1 cellular context compared by ENCODE assay signal in the genomic region with DNA sequence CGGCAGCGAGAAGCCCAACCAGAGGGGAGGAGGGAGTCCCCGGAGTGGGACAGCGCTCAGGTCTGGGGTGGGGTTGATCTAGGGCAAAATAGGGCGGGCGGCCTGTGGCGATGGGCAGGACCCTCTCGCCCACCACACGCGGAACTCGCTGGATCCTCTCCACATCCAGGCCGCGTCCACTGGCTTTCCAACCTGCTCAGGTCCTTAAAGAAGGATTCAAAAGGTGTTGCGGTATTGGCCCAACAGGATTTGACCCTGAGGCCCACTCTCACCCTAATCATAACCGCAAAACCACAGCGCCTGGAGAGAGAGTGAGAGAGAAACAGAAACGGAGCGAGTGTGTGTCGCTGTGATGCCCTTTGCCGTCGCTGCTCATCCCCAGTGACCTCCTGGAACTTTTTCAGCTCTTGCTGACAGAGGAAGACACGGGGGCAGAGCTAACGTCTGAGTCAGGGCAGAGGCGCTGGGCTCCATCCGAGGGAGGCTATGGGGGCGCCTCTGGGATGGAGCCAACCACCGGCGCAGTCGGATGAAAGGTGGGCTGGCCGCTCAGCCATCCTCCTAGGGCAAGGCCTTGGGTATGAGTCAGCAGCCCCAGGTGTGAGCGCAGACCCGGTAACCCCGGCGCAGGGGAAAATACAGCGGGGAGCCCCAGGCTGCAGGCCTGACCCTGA.
TF ChIP-seq lines count a peak whose summit lies in the region.

No MANE protein-coding gene starts in this region.

TF ChIP-seq in HEK293, 187 proteins besides CTCF, POLR2A, EP300 and RAD21 (continued from another document):
- TF ChIP-seq, protein P1, sequence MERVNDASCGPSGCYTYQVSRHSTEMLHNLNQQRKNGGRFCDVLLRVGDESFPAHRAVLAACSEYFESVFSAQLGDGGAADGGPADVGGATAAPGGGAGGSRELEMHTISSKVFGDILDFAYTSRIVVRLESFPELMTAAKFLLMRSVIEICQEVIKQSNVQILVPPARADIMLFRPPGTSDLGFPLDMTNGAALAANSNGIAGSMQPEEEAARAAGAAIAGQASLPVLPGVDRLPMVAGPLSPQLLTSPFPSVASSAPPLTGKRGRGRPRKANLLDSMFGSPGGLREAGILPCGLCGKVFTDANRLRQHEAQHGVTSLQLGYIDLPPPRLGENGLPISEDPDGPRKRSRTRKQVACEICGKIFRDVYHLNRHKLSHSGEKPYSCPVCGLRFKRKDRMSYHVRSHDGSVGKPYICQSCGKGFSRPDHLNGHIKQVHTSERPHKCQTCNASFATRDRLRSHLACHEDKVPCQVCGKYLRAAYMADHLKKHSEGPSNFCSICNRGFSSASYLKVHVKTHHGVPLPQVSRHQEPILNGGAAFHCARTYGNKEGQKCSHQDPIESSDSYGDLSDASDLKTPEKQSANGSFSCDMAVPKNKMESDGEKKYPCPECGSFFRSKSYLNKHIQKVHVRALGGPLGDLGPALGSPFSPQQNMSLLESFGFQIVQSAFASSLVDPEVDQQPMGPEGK (tag by site-specific recombination; IDR thresholded peaks at IDR 0.05) = no peak
- TF ChIP-seq ZSCAN30 (tag by site-specific recombination; IDR thresholded peaks at IDR 0.05) (no peak), ZNF768 (tag by site-specific recombination; IDR thresholded peaks at IDR 0.05) (no peak), ZNF416 (tag by site-specific recombination; IDR thresholded peaks at IDR 0.05) (no peak), KLF1 (tag by site-specific recombination; IDR thresholded peaks at IDR 0.05) (no peak), ZNF670 (tag by site-specific recombination; IDR thresholded peaks at IDR 0.05; ENCODE audit: low read depth) (no peak), ZFHX2 (tag by site-specific recombination; conservative IDR thresholded peaks at IDR 0.05) (peak; percentile 52), ZNF830 (tag by site-specific recombination; IDR thresholded peaks at IDR 0.05; ENCODE audit: low read depth) (no peak), ZNF175 (tag by site-specific recombination; IDR thresholded peaks at IDR 0.05) (no peak), ZNF350 (tag by site-specific recombination; IDR thresholded peaks at IDR 0.05) (no peak), KLF10 (tag by site-specific recombination; IDR thresholded peaks at IDR 0.05) (no peak), GLI2 (tag by site-specific recombination; IDR thresholded peaks at IDR 0.05; ENCODE audit: borderline replicate concordance, low read depth) (no peak), ZNF596 (tag by site-specific recombination; IDR thresholded peaks at IDR 0.05) (no peak), PRDM1 (tag by site-specific recombination; IDR thresholded peaks at IDR 0.05) (no peak), ZBTB1 (tag by site-specific recombination; IDR thresholded peaks at IDR 0.05) (no peak), ZNF624 (tag by site-specific recombination; IDR thresholded peaks at IDR 0.05) (no peak), ZNF555 (tag by site-specific recombination; conservative IDR thresholded peaks at IDR 0.05) (no peak), WT1 (tag by site-specific recombination; IDR thresholded peaks at IDR 0.05) (no peak), SP2 (tag by site-specific recombination; IDR thresholded peaks at IDR 0.05) (no peak)
- TF ChIP-seq, protein P2, sequence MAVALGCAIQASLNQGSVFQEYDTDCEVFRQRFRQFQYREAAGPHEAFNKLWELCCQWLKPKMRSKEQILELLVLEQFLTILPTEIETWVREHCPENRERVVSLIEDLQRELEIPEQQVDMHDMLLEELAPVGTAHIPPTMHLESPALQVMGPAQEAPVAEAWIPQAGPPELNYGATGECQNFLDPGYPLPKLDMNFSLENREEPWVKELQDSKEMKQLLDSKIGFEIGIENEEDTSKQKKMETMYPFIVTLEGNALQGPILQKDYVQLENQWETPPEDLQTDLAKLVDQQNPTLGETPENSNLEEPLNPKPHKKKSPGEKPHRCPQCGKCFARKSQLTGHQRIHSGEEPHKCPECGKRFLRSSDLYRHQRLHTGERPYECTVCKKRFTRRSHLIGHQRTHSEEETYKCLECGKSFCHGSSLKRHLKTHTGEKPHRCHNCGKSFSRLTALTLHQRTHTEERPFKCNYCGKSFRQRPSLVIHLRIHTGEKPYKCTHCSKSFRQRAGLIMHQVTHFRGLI (tag by site-specific recombination; IDR thresholded peaks at IDR 0.05) = peak; percentile 3; the same call in 1 of the 2 replicates
- TF ChIP-seq, protein P3, sequence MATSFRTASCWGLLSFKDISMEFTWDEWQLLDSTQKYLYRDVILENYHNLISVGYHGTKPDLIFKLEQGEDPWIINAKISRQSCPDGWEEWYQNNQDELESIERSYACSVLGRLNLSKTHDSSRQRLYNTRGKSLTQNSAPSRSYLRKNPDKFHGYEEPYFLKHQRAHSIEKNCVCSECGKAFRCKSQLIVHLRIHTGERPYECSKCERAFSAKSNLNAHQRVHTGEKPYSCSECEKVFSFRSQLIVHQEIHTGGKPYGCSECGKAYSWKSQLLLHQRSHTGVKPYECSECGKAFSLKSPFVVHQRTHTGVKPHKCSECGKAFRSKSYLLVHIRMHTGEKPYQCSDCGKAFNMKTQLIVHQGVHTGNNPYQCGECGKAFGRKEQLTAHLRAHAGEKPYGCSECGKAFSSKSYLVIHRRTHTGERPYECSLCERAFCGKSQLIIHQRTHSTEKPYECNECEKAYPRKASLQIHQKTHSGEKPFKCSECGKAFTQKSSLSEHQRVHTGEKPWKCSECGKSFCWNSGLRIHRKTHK (tag by site-specific recombination; IDR thresholded peaks at IDR 0.05) = no peak
- TF ChIP-seq, protein P4, sequence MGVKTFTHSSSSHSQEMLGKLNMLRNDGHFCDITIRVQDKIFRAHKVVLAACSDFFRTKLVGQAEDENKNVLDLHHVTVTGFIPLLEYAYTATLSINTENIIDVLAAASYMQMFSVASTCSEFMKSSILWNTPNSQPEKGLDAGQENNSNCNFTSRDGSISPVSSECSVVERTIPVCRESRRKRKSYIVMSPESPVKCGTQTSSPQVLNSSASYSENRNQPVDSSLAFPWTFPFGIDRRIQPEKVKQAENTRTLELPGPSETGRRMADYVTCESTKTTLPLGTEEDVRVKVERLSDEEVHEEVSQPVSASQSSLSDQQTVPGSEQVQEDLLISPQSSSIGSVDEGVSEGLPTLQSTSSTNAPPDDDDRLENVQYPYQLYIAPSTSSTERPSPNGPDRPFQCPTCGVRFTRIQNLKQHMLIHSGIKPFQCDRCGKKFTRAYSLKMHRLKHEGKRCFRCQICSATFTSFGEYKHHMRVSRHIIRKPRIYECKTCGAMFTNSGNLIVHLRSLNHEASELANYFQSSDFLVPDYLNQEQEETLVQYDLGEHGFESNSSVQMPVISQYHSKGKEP (tag by site-specific recombination; IDR thresholded peaks at IDR 0.05) = no peak
- TF ChIP-seq, protein P5, sequence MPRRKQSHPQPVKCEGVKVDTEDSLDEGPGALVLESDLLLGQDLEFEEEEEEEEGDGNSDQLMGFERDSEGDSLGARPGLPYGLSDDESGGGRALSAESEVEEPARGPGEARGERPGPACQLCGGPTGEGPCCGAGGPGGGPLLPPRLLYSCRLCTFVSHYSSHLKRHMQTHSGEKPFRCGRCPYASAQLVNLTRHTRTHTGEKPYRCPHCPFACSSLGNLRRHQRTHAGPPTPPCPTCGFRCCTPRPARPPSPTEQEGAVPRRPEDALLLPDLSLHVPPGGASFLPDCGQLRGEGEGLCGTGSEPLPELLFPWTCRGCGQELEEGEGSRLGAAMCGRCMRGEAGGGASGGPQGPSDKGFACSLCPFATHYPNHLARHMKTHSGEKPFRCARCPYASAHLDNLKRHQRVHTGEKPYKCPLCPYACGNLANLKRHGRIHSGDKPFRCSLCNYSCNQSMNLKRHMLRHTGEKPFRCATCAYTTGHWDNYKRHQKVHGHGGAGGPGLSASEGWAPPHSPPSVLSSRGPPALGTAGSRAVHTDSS (tag by site-specific recombination; IDR thresholded peaks at IDR 0.05) = no peak
TF ChIP-seq in HEK293: peak in this region for 3.
